In genomic region chr6:98871057-98871456, GRCh38 we compare ENCODE assay signal across 21 cellular contexts. TPM values are rescaled to one million over a fixed set of nuclear protein-coding genes. Genes with fewer than 3 reads are reported as not detected.
DNase-seq lines count a peak whose midpoint lies in the region; TF ChIP-seq lines count a peak whose summit lies in the region.
"Had no signal": no experiment of that assay in that cellular context is flagged by ENCODE, and none has a peak within 500 bp of the region (broad histone marks: within the 10 kb centered on the region; RNA-seq: fewer than 3 reads in every experiment).

No MANE protein-coding gene starts in this region.

- H2AK5ac ChIP-seq in mesenchymal stem cell (ENCODE audit: low read length, severe bottlenecking), result no peak overlapping the region

- no peak overlapping the region for H3K4me3 ChIP-seq in cardiac fibroblast (replicated peaks in 1 of 2; ENCODE audit: low read depth in 2 of 2, low read length in 2 of 2)
- H3K4me3 ChIP-seq in mesenchymal stem cell (ENCODE audit: insufficient read depth in 1 of 2, low read depth in 1 of 2, low read length in 2 of 2), result no peak overlapping the region
- no peak overlapping the region for H3K4me3 ChIP-seq in suprapubic skin
- no peak overlapping the region for H3K4me3 ChIP-seq in tibial nerve
- H3K4me3 ChIP-seq: GM12878, HAP-1 had no signal

- no peak overlapping the region for H3K14ac ChIP-seq in mesenchymal stem cell (ENCODE audit: low read length in 2 of 2)

- H3K36me3 ChIP-seq in mesenchymal stem cell (ENCODE audit: control insufficient read depth in 1 of 2, insufficient read depth in 2 of 2, low read depth in 1 of 2, low read length in 2 of 2) (peaks cover 3 to 17% of the 10 kb centered on the region in 2 experiments), suprapubic skin (peaks cover 6% of the 10 kb centered on the region), tibial nerve (peaks cover 0 to 35% (median 0%) of the 10 kb centered on the region in 3 donors)
- H3K36me3 ChIP-seq: HAP-1 had no signal

- H2BK120ac ChIP-seq in mesenchymal stem cell (ENCODE audit: low read depth, low read length), result no peak overlapping the region

- H3K79me1 ChIP-seq in mesenchymal stem cell (replicated peaks; ENCODE audit: low read length, poor library complexity, severe bottlenecking), result no peaks in the 10 kb centered on the region

- H3K23ac ChIP-seq in mesenchymal stem cell (ENCODE audit: low read length in 2 of 2), result no peak overlapping the region

- TF ChIP-seq EP300 in suprapubic skin (IDR thresholded peaks at IDR 0.05), result no peak
- TF ChIP-seq EP300 in tibial nerve (IDR thresholded peaks at IDR 0.05), result no peak

- no peak overlapping the region for H3K18ac ChIP-seq in mesenchymal stem cell (ENCODE audit: low read depth in 1 of 2, low read length in 2 of 2)

- no peak overlapping the region for H3K4me2 ChIP-seq in mesenchymal stem cell (ENCODE audit: low read length, poor library complexity, severe bottlenecking)

- no peak overlapping the region for H3K9ac ChIP-seq in mesenchymal stem cell (ENCODE audit: low read length)

- H3K27me3 ChIP-seq in mesenchymal stem cell (ENCODE audit: control insufficient read depth in 1 of 2, insufficient read depth in 1 of 2, low read length in 2 of 2) (no peaks in the 10 kb centered on the region), suprapubic skin (no peaks in the 10 kb centered on the region), tibial nerve (no peaks in the 10 kb centered on the region)

- H2BK5ac ChIP-seq in mesenchymal stem cell (ENCODE audit: low read depth, low read length, poor library complexity, severe bottlenecking), result no peak overlapping the region

- peak; percentile 41 for DNase-seq in EH (ENCODE audit: low read depth)
- DNase-seq in NCI-H2029 treated with DMSO at 0.1 percent for 48 hours (lab: John Stamatoyannopoulos, UW), result peak; percentile 77
- peak; percentile 53 to 59 for DNase-seq in cardiac fibroblast (ENCODE audit: low read depth in 2 of 2)
- peak; percentile 12 for DNase-seq in mesenchymal stem cell
- no peak for DNase-seq in suprapubic skin (ENCODE audit: low spot score in 2 of 2)
- DNase-seq in tibial nerve (ENCODE audit: low spot score in 2 of 2), result no peak
- no peak for DNase-seq in NCI-H2227 (lab: John Stamatoyannopoulos, UW; ENCODE audit: unreplicated experiment)
- no peak for DNase-seq in stimulated activated CD4-positive, alpha-beta T cell treated with anti-CD3 and anti-CD28 coated beads, Interleukin-4, amount 100 ng/mL, for 24 hours
- DNase-seq: activated CD4-positive, alpha-beta T cell treated with anti-CD3 and anti-CD28 coated beads, Interleukin-2, amount 50 U/mL, for 48 hours; amygdala; C1 segment of cervical spinal cord; DND-41; glutamatergic neuron; KG1; NCI-H187; stimulated activated CD4-positive, alpha-beta T cell treated with anti-CD3 and anti-CD28 coated beads, Interleukin-12 subunit alpha, Interleukin-12 subunit beta, amount 100 ng/mL, for 4 hours had no signal

- no peak overlapping the region for H2BK15ac ChIP-seq in mesenchymal stem cell (ENCODE audit: low read depth, poor library complexity, severe bottlenecking)

- H2BK12ac ChIP-seq in mesenchymal stem cell (ENCODE audit: low read length in 2 of 2), result no peak overlapping the region

- no peak overlapping the region for H4K91ac ChIP-seq in mesenchymal stem cell (ENCODE audit: low read length)

- H3K27ac ChIP-seq in mesenchymal stem cell (ENCODE audit: low read length, poor library complexity, severe bottlenecking) (no peak overlapping the region), suprapubic skin (no peak overlapping the region), tibial nerve (no peak overlapping the region)

- H3K9me3 ChIP-seq in mesenchymal stem cell (ENCODE audit: control insufficient read depth, low read length) (no peaks in the 10 kb centered on the region), suprapubic skin (no peaks in the 10 kb centered on the region), tibial nerve (no peaks in the 10 kb centered on the region)
- H3K9me3 ChIP-seq: HAP-1 had no signal

- TF ChIP-seq CTCF in cardiac fibroblast (IDR thresholded peaks at IDR 0.05; ENCODE audit: low read depth, low read length), result no peak
- TF ChIP-seq CTCF in suprapubic skin (IDR thresholded peaks at IDR 0.05), result no peak
- TF ChIP-seq CTCF in tibial nerve (IDR thresholded peaks at IDR 0.05), result no peak

- H3K4me1 ChIP-seq in mesenchymal stem cell (ENCODE audit: control insufficient read depth, insufficient read depth, low read depth, low read length), result no peaks in the 10 kb centered on the region
- no peaks in the 10 kb centered on the region for H3K4me1 ChIP-seq in suprapubic skin
- no peaks in the 10 kb centered on the region for H3K4me1 ChIP-seq in tibial nerve
- H3K4me1 ChIP-seq: HAP-1 had no signal

- TF ChIP-seq POLR2A in suprapubic skin (IDR thresholded peaks at IDR 0.05), result no peak
- TF ChIP-seq POLR2A in tibial nerve (IDR thresholded peaks at IDR 0.05), result no peak

- WGBS in mesenchymal stem cell, result 95% methylated on average over 2 of the region's 3 CpGs
- 36% methylated on average over 3 of the region's 3 CpGs for WGBS in suprapubic skin
- 41 to 42% methylated on average over 3 of the region's 3 CpGs for WGBS in tibial nerve, 2 donors

- no peak overlapping the region for H2AFZ ChIP-seq in mesenchymal stem cell (ENCODE audit: low read depth, low read length)

- no peak overlapping the region for H3K4ac ChIP-seq in mesenchymal stem cell (ENCODE audit: low read depth in 1 of 2, low read length in 2 of 2)

- H4K8ac ChIP-seq in mesenchymal stem cell (ENCODE audit: low read length), result no peak overlapping the region

RNA-seq across cellular contexts. Expression of gene POU3F2, which starts 36.7 kb away (rescaled TPM):
- polyA plus RNA-seq in mesenchymal stem cell (2013, experiment 1 of 2), result not detected
- 0.01 TPM for polyA plus RNA-seq in mesenchymal stem cell (2013, experiment 2 of 2)
- total RNA-seq in suprapubic skin (not detected), tibial nerve (1 to 10 TPM; 1.8 to 4.4 (median 3.6) TPM)
- total RNA-seq: activated T-helper 1 cell treated with anti-CD3 and anti-CD28 coated beads, Interleukin-12 subunit alpha, Interleukin-12 subunit beta, Interleukin-2, Interleukin-4 antibody, amounts not matched to agents 30 ng/mL and 10 ng/mL and 1 ng/mL, durations not matched to agents 14 hours and 24 hours and 36 hours; GM12878; kidney epithelial cell; osteoblast had no signal
- polyA plus RNA-seq: GM12878 had no signal

Comparison
In these comparisons a context has a peak if more than half of its experiments do, and no peak if none do; other contexts are left out.
1. DNase-seq: peak in EH (single experiment), NCI-H2029 treated with DMSO at 0.1 percent for 48 hours (single experiment), cardiac fibroblast (2 of 2) and mesenchymal stem cell (single experiment); none in suprapubic skin (0 of 2), tibial nerve (0 of 2), NCI-H2227 (single experiment) and stimulated activated CD4-positive, alpha-beta T cell treated with anti-CD3 and anti-CD28 coated beads, Interleukin-4, amount 100 ng/mL, for 24 hours (single experiment).